ENCODE assay signal across 14 cellular contexts in the genomic region with DNA sequence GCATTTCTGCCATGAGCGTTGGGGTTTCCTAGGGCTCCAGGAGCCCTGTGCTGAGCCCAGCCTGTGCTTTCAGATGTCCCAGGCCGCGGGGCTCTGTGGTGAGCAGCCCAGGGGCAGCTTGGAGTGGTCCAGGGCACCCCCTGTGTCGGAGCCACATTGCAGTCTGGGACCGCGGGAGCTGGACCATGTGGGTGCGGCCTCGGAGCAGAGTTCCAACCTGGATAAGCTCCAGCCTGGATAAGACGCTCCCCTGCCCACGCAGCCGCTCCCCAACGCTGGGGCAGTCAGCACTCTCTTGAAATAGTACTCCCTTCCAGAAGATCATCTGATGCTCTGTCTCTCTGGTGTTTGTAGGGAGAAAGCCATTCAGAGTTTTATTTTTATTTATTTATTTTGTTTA.
A peak's percentile ranks its signal among the peaks of the same experiment; 100 is the strongest.
DNase-seq lines count a peak whose midpoint lies in the region; ATAC-seq and TF ChIP-seq lines count a peak whose summit lies in the region.
"Had no signal": no experiment of that assay in that cellular context is flagged by ENCODE, and none has a peak within 500 bp of the region (broad histone marks: within the 10 kb centered on the region; RNA-seq: fewer than 3 reads in every experiment).

No MANE protein-coding gene starts in this region.

- H2AFZ ChIP-seq in OCI-LY1 (ENCODE audit: low read length) (no peak overlapping the region), osteoblast (ENCODE audit: low read length) (no peak overlapping the region)

- H3K27me3 ChIP-seq in OCI-LY1 (ENCODE audit: insufficient read depth, low read length) (no peaks in the 10 kb centered on the region), osteoblast (ENCODE audit: insufficient read depth, low read length) (no peaks in the 10 kb centered on the region)
- H3K27me3 ChIP-seq: thyroid gland had no signal

- H3K79me2 ChIP-seq in OCI-LY1 (ENCODE audit: insufficient read depth, low read length): no peaks in the 10 kb centered on the region
- H3K79me2 ChIP-seq in osteoblast (ENCODE audit: insufficient read depth, low read length): no peaks in the 10 kb centered on the region

- no peak overlapping the region for H3K4me3 Mint-ChIP-seq in activated naive CD4-positive, alpha-beta T cell treated with anti-CD3 and anti-CD28 coated beads, Interleukin-2, amount 10 ng/mL, durations not matched to agents 7 days and 5 days

- no peaks in the 10 kb centered on the region for H3K9me2 ChIP-seq in OCI-LY1 (ENCODE audit: low read depth, low read length)

- no peak overlapping the region for H3K27ac Mint-ChIP-seq in activated naive CD4-positive, alpha-beta T cell treated with anti-CD3 and anti-CD28 coated beads, Interleukin-2, amount 10 ng/mL, durations not matched to agents 7 days and 5 days
- H3K27ac Mint-ChIP-seq: progenitor cell of endocrine pancreas had no signal

- peaks cover 7% of the 10 kb centered on the region for H3K4me1 Mint-ChIP-seq in activated naive CD4-positive, alpha-beta T cell treated with anti-CD3 and anti-CD28 coated beads, Interleukin-2, amount 10 ng/mL, durations not matched to agents 7 days and 5 days

- H3K27ac ChIP-seq in OCI-LY1 (ENCODE audit: low read depth, low read length, poor library complexity, severe bottlenecking): peak overlapping the region; percentile 99
- no peak overlapping the region for H3K27ac ChIP-seq in osteoblast (ENCODE audit: low read depth, low read length)
- H3K27ac ChIP-seq: thyroid gland had no signal

- H3K9ac ChIP-seq in OCI-LY1 (ENCODE audit: low read length): peak overlapping the region; percentile 66; the same call in 1 of the 2 replicates

- H4K20me1 ChIP-seq in OCI-LY1 (ENCODE audit: insufficient read depth, low read length): no peaks in the 10 kb centered on the region
- no peaks in the 10 kb centered on the region for H4K20me1 ChIP-seq in osteoblast (ENCODE audit: insufficient read depth, low read length)

- no peaks in the 10 kb centered on the region for H3F3A ChIP-seq in OCI-LY1 (ENCODE audit: insufficient read depth, low read length)

- DNase-seq in D341Med (ENCODE audit: low spot score) (peak; percentile 38), fibroblast of villous mesenchyme (ENCODE audit: low read depth) (peak; percentile 29), osteoblast (ENCODE audit: insufficient read length, low spot score, missing footprints) (peak; percentile 80)
- no peak for DNase-seq in effector CD8-positive, alpha-beta T cell (lab: John Stamatoyannopoulos, UW)
- no peak for DNase-seq in activated naive CD4-positive, alpha-beta T cell treated with anti-CD3 and anti-CD28 coated beads, Interleukin-2, amount 10 ng/mL, durations not matched to agents 7 days and 5 days
- no peak for DNase-seq in stimulated activated CD4-positive, alpha-beta T cell treated with anti-CD3 and anti-CD28 coated beads, Interleukin-12 subunit alpha, Interleukin-12 subunit beta, amount 100 ng/mL, for 4 hours
- DNase-seq: activated T-cell treated with anti-CD3 and anti-CD28 coated beads for 4 hours, amniotic stem cell, DMS79, NCI-H1092 treated with DMSO at 0.1 percent for 48 hours, thyroid gland had no signal

- H3K4me3 ChIP-seq in OCI-LY1 (ENCODE audit: low read depth, low read length, poor library complexity, severe bottlenecking) (no peak overlapping the region), fibroblast of villous mesenchyme (ENCODE audit: low read depth, low read length) (no peak overlapping the region), osteoblast (ENCODE audit: insufficient read depth, low read length) (no peak overlapping the region)
- H3K4me3 ChIP-seq: thyroid gland had no signal

- CTCF ChIA-PET in activated naive CD4-positive, alpha-beta T cell treated with anti-CD3 and anti-CD28 coated beads, Interleukin-2, amount 10 ng/mL, durations not matched to agents 7 days and 5 days (lab: Charles Lee): interaction anchor here (0.8 kb wide), 1 partner anchor 17 kb away, joined by 4 read pairs; no protein-coding TSS in a partner anchor

- peaks cover 9% of the 10 kb centered on the region for H3K27me3 Mint-ChIP-seq in activated naive CD4-positive, alpha-beta T cell treated with anti-CD3 and anti-CD28 coated beads, Interleukin-2, amount 10 ng/mL, durations not matched to agents 7 days and 5 days
- H3K27me3 Mint-ChIP-seq: progenitor cell of endocrine pancreas had no signal

- peaks cover 88% of the 10 kb centered on the region for H3K4me1 ChIP-seq in OCI-LY1 (ENCODE audit: insufficient read depth, low read length, severe bottlenecking)
- no peaks in the 10 kb centered on the region for H3K4me1 ChIP-seq in osteoblast (ENCODE audit: insufficient read depth, low read length)
- H3K4me1 ChIP-seq: thyroid gland had no signal

- no peaks in the 10 kb centered on the region for H3K9me3 Mint-ChIP-seq in activated naive CD4-positive, alpha-beta T cell treated with anti-CD3 and anti-CD28 coated beads, Interleukin-2, amount 10 ng/mL, durations not matched to agents 7 days and 5 days

- peak overlapping the region; percentile 49 for H3K4me2 ChIP-seq in OCI-LY1 (ENCODE audit: low read length)
- no peak overlapping the region for H3K4me2 ChIP-seq in osteoblast (ENCODE audit: insufficient read depth, low read length)

- H3K9me3 ChIP-seq in OCI-LY1 (ENCODE audit: low read length) (no peaks in the 10 kb centered on the region), osteoblast (ENCODE audit: low read depth, low read length) (no peaks in the 10 kb centered on the region)
- H3K9me3 ChIP-seq: thyroid gland had no signal

- no peak for ATAC-seq in activated CD4-positive, CD25-positive, alpha-beta regulatory T cell treated with anti-CD3 and anti-CD28 coated beads, Interleukin-2, amount 50 U/mL, for 24 hours

- no peaks in the 10 kb centered on the region for H3K36me3 Mint-ChIP-seq in activated naive CD4-positive, alpha-beta T cell treated with anti-CD3 and anti-CD28 coated beads, Interleukin-2, amount 10 ng/mL, durations not matched to agents 7 days and 5 days

- H3K36me3 ChIP-seq in OCI-LY1 (ENCODE audit: insufficient read depth, low read length): peaks cover 38% of the 10 kb centered on the region
- no peaks in the 10 kb centered on the region for H3K36me3 ChIP-seq in osteoblast (ENCODE audit: insufficient read depth, low read length)
- H3K36me3 ChIP-seq: thyroid gland had no signal

- no peak for TF ChIP-seq CTCF in OCI-LY1 (IDR thresholded peaks at IDR 0.05; ENCODE audit: low read length)
- no peak for TF ChIP-seq CTCF in fibroblast of villous mesenchyme (IDR thresholded peaks at IDR 0.05; ENCODE audit: insufficient read depth, low read depth, low read length)
- no peak for TF ChIP-seq CTCF in osteoblast (IDR thresholded peaks at IDR 0.05; ENCODE audit: extremely low read depth, low read depth, low read length)

Comparison
In these comparisons a context has a peak if more than half of its experiments do, and no peak if none do; other contexts are left out.
1. DNase-seq: peak in D341Med (single experiment), fibroblast of villous mesenchyme (single experiment) and osteoblast (single experiment); none in effector CD8-positive, alpha-beta T cell (single experiment), activated naive CD4-positive, alpha-beta T cell treated with anti-CD3 and anti-CD28 coated beads, Interleukin-2, amount 10 ng/mL, durations not matched to agents 7 days and 5 days (single experiment) and stimulated activated CD4-positive, alpha-beta T cell treated with anti-CD3 and anti-CD28 coated beads, Interleukin-12 subunit alpha, Interleukin-12 subunit beta, amount 100 ng/mL, for 4 hours (single experiment).